In genomic region chr20:53738945-53739798, GRCh38 we compare ENCODE assay signal across 8 cellular contexts.
DNase-seq lines count a peak whose midpoint lies in the region; ATAC-seq and TF ChIP-seq lines count a peak whose summit lies in the region.

No MANE protein-coding gene starts in this region.

- POLR2A ChIA-PET in activated naive CD8-positive, alpha-beta T cell treated with anti-CD3 and anti-CD28 coated beads, Interleukin-2, amount 10 ng/mL, durations not matched to agents 7 days and 5 days (lab: Charles Lee): interaction anchor here (0.6 to 2.1 kb wide), 10 partner anchors 9 to 145 kb away, joined by 3 to 8 read pairs (median 6); no protein-coding TSS in a partner anchor

- H3K9me3 Mint-ChIP-seq in activated naive CD8-positive, alpha-beta T cell treated with anti-CD3 and anti-CD28 coated beads, Interleukin-2, amount 10 ng/mL, durations not matched to agents 7 days and 5 days: no peaks in the 10 kb centered on the region

- H3K36me3 Mint-ChIP-seq in activated naive CD8-positive, alpha-beta T cell treated with anti-CD3 and anti-CD28 coated beads, Interleukin-2, amount 10 ng/mL, durations not matched to agents 7 days and 5 days: no peaks in the 10 kb centered on the region

- peak overlapping the region; percentile 57 for H3K4me3 ChIP-seq in neural cell (ENCODE audit: low read length)

- H3K27ac ChIP-seq in neural cell (ENCODE audit: low read length): peak overlapping the region; percentile 84

- H3K4me1 Mint-ChIP-seq in activated naive CD8-positive, alpha-beta T cell treated with anti-CD3 and anti-CD28 coated beads, Interleukin-2, amount 10 ng/mL, durations not matched to agents 7 days and 5 days: peaks cover 45% of the 10 kb centered on the region

- no peaks in the 10 kb centered on the region for H3K36me3 ChIP-seq in neural cell (ENCODE audit: insufficient read depth, low read length)

- no peak for ATAC-seq in activated naive CD8-positive, alpha-beta T cell treated with anti-CD3 and anti-CD28 coated beads, Interleukin-2, amount 10 ng/mL, durations not matched to agents 7 days and 5 days (ENCODE audit: low read depth)
- no peak for ATAC-seq in HG03045 (IDR thresholded peaks at IDR 0.05; ENCODE audit: unreplicated experiment)

- H3K27ac Mint-ChIP-seq in activated naive CD8-positive, alpha-beta T cell treated with anti-CD3 and anti-CD28 coated beads, Interleukin-2, amount 10 ng/mL, durations not matched to agents 7 days and 5 days: peak overlapping the region; percentile 88

- DNase-seq in DMS79 treated with DMSO at 0.1 percent for 48 hours (lab: John Stamatoyannopoulos, UW) (peak; percentile 85), HT-29 (ENCODE audit: low spot score) (peak; percentile 79), germinal center (ENCODE audit: low spot score) (no peak), NCI-H1436 treated with DMSO at 0.1 percent for 48 hours (lab: John Stamatoyannopoulos, UW) (no peak), GM19238 (ENCODE audit: insufficient read length, low spot score) (no peak)
- DNase-seq in activated naive CD8-positive, alpha-beta T cell treated with anti-CD3 and anti-CD28 coated beads, Interleukin-2, amount 10 ng/mL, durations not matched to agents 7 days and 5 days: no peak

- no peaks in the 10 kb centered on the region for H3K9me2 ChIP-seq in neural cell (ENCODE audit: insufficient read depth, low read length)

- no peak for TF ChIP-seq EP300 in neural cell (conservative IDR thresholded peaks at IDR 0.05; ENCODE audit: poor library complexity, severe bottlenecking)

- peak overlapping the region; percentile 67 for H3K4me2 ChIP-seq in neural cell (ENCODE audit: low read length)

- TF ChIP-seq CTCF in neural cell (IDR thresholded peaks at IDR 0.05; ENCODE audit: poor library complexity, severe bottlenecking): no peak

- H3F3A ChIP-seq in neural cell (ENCODE audit: insufficient read depth, low read length, poor library complexity, severe bottlenecking): peaks cover 17% of the 10 kb centered on the region

- peak overlapping the region; percentile 15 for H2AFZ ChIP-seq in neural cell (ENCODE audit: low read depth, low read length)

- no peaks in the 10 kb centered on the region for H3K27me3 ChIP-seq in neural cell (ENCODE audit: insufficient read depth, low read depth, low read length)

- no peaks in the 10 kb centered on the region for H3K9me3 ChIP-seq in neural cell (ENCODE audit: low read length)

- peak overlapping the region; percentile 79 for H3K4me3 Mint-ChIP-seq in activated naive CD8-positive, alpha-beta T cell treated with anti-CD3 and anti-CD28 coated beads, Interleukin-2, amount 10 ng/mL, durations not matched to agents 7 days and 5 days

- H3K27me3 Mint-ChIP-seq in activated naive CD8-positive, alpha-beta T cell treated with anti-CD3 and anti-CD28 coated beads, Interleukin-2, amount 10 ng/mL, durations not matched to agents 7 days and 5 days: no peaks in the 10 kb centered on the region

- H3K79me2 ChIP-seq in neural cell (replicated peaks; ENCODE audit: insufficient read depth, low read length): no peaks in the 10 kb centered on the region

- no peaks in the 10 kb centered on the region for H4K20me1 ChIP-seq in neural cell (ENCODE audit: insufficient read depth)

- no peak for TF ChIP-seq RAD21 in neural cell (conservative IDR thresholded peaks at IDR 0.05)

- H3K9ac ChIP-seq in neural cell (ENCODE audit: low read length): peak overlapping the region; percentile 67

TF ChIP-seq in neural cell, 6 proteins besides CTCF, POLR2A, EP300 and RAD21:
- TF ChIP-seq TAF1 (IDR thresholded peaks at IDR 0.05; ENCODE audit: low read depth): no peak
- TF ChIP-seq POLR2AphosphoS5 (IDR thresholded peaks at IDR 0.05): no peak
- TF ChIP-seq SMC3 (conservative IDR thresholded peaks at IDR 0.05; ENCODE audit: poor library complexity): no peak
- TF ChIP-seq MXI1 (conservative IDR thresholded peaks at IDR 0.05; ENCODE audit: poor library complexity, severe bottlenecking): no peak
- TF ChIP-seq EZH2 (IDR thresholded peaks at IDR 0.05; ENCODE audit: borderline replicate concordance, insufficient read depth, low read length, poor library complexity, severe bottlenecking): no peak
- TF ChIP-seq, protein P1, sequence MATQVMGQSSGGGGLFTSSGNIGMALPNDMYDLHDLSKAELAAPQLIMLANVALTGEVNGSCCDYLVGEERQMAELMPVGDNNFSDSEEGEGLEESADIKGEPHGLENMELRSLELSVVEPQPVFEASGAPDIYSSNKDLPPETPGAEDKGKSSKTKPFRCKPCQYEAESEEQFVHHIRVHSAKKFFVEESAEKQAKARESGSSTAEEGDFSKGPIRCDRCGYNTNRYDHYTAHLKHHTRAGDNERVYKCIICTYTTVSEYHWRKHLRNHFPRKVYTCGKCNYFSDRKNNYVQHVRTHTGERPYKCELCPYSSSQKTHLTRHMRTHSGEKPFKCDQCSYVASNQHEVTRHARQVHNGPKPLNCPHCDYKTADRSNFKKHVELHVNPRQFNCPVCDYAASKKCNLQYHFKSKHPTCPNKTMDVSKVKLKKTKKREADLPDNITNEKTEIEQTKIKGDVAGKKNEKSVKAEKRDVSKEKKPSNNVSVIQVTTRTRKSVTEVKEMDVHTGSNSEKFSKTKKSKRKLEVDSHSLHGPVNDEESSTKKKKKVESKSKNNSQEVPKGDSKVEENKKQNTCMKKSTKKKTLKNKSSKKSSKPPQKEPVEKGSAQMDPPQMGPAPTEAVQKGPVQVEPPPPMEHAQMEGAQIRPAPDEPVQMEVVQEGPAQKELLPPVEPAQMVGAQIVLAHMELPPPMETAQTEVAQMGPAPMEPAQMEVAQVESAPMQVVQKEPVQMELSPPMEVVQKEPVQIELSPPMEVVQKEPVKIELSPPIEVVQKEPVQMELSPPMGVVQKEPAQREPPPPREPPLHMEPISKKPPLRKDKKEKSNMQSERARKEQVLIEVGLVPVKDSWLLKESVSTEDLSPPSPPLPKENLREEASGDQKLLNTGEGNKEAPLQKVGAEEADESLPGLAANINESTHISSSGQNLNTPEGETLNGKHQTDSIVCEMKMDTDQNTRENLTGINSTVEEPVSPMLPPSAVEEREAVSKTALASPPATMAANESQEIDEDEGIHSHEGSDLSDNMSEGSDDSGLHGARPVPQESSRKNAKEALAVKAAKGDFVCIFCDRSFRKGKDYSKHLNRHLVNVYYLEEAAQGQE (IDR thresholded peaks at IDR 0.05; ENCODE audit: borderline replicate concordance): no peak

Comparison
In these comparisons a context has a peak if more than half of its experiments do, and no peak if none do; other contexts are left out.
1. DNase-seq: peak in DMS79 treated with DMSO at 0.1 percent for 48 hours (single experiment) and HT-29 (single experiment); none in activated naive CD8-positive, alpha-beta T cell treated with anti-CD3 and anti-CD28 coated beads, Interleukin-2, amount 10 ng/mL, durations not matched to agents 7 days and 5 days (single experiment), germinal center (single experiment), NCI-H1436 treated with DMSO at 0.1 percent for 48 hours (single experiment) and GM19238 (single experiment).